Comparison of ENCODE assay signal across 8 cellular contexts in genomic region chr2:120344991-120345975, GRCh38. TPM values are rescaled to one million over a fixed set of nuclear protein-coding genes. Genes with fewer than 3 reads are reported as not detected.
A peak's percentile ranks its signal among the peaks of the same experiment; 100 is the strongest.
DNase-seq lines count a peak whose midpoint lies in the region; ATAC-seq and TF ChIP-seq lines count a peak whose summit lies in the region.

No MANE protein-coding gene starts in this region.

- H3K79me2 ChIP-seq in hepatocyte: no peaks in the 10 kb centered on the region

- peak overlapping the region; percentile 100 for H3K4me2 ChIP-seq in BLaER1
- H3K4me2 ChIP-seq in hepatocyte: peak overlapping the region; percentile 93

- H3K27ac ChIP-seq in BLaER1 (no peak overlapping the region), hepatocyte (no peak overlapping the region)

- H3K9me3 Mint-ChIP-seq in activated naive CD4-positive, alpha-beta T cell treated with anti-CD3 and anti-CD28 coated beads for 36 hours: no peaks in the 10 kb centered on the region

- no peak for TF ChIP-seq CTCF in hepatocyte (IDR thresholded peaks at IDR 0.05; ENCODE audit: poor library complexity)

- H3K36me3 Mint-ChIP-seq in activated naive CD4-positive, alpha-beta T cell treated with anti-CD3 and anti-CD28 coated beads for 36 hours (ENCODE audit: low read depth): no peaks in the 10 kb centered on the region

- peaks cover 13% of the 10 kb centered on the region for H3K4me1 Mint-ChIP-seq in activated naive CD4-positive, alpha-beta T cell treated with anti-CD3 and anti-CD28 coated beads for 36 hours (ENCODE audit: low read depth)

- H3K9me3 ChIP-seq in BLaER1 (no peaks in the 10 kb centered on the region), hepatocyte (ENCODE audit: low read depth) (no peaks in the 10 kb centered on the region)

- CTCF ChIA-PET in activated naive CD4-positive, alpha-beta T cell treated with anti-CD3 and anti-CD28 coated beads for 36 hours (lab: Charles Lee): interaction anchor here (0.6 to 2.5 kb wide), 5 partner anchors 37 to 336 kb away, joined by 5 to 16 read pairs (median 6); no protein-coding TSS in a partner anchor

- H3K27me3 Mint-ChIP-seq in activated naive CD4-positive, alpha-beta T cell treated with anti-CD3 and anti-CD28 coated beads for 36 hours (ENCODE audit: low read depth): peaks cover 56% of the 10 kb centered on the region

- peak; percentile 36 for ATAC-seq in HG02678 (IDR thresholded peaks at IDR 0.05; ENCODE audit: unreplicated experiment)
- no peak for ATAC-seq in GM18907 (IDR thresholded peaks at IDR 0.05; ENCODE audit: unreplicated experiment)

- H3K4me3 ChIP-seq in BLaER1: peak overlapping the region; percentile 76
- peak overlapping the region; percentile 52 for H3K4me3 ChIP-seq in hepatocyte

- peak overlapping the region; percentile 15 for H2AFZ ChIP-seq in hepatocyte

- no peaks in the 10 kb centered on the region for H3K9me2 ChIP-seq in hepatocyte (replicated peaks; ENCODE audit: insufficient read depth)

- intact Hi-C loops in activated naive CD4-positive, alpha-beta T cell treated with anti-CD3 and anti-CD28 coated beads for 36 hours (cut with micrococcal nuclease): loop anchor here (2.0 kb wide), 1 partner anchor 736 kb away; no protein-coding TSS in a partner anchor

- H4K20me1 ChIP-seq in BLaER1 (peaks cover 58% of the 10 kb centered on the region), hepatocyte (ENCODE audit: insufficient read depth, poor library complexity, severe bottlenecking) (no peaks in the 10 kb centered on the region)

- DNase-seq in activated naive CD4-positive, alpha-beta T cell treated with anti-CD3 and anti-CD28 coated beads for 36 hours: no peak
- DNase-seq in hepatocyte (ENCODE audit: low spot score) (peak; percentile 46), medulla oblongata (ENCODE audit: extremely low spot score) (no peak), DMS114 treated with DMSO at 0.1 percent for 48 hours (lab: John Stamatoyannopoulos, UW; ENCODE audit: unreplicated experiment) (no peak)
- DNase-seq in stimulated activated CD4-positive, alpha-beta T cell treated with anti-CD3 and anti-CD28 coated beads, Interleukin-4, amount 100 ng/mL, for 1 hour: peak; percentile 43

- no peak overlapping the region for H3K27ac Mint-ChIP-seq in activated naive CD4-positive, alpha-beta T cell treated with anti-CD3 and anti-CD28 coated beads for 36 hours

- peak overlapping the region; percentile 45; the same call in 1 of the 2 replicates for H3K9ac ChIP-seq in BLaER1

- H3K4me1 ChIP-seq in BLaER1: peaks cover 51% of the 10 kb centered on the region
- peaks cover 39% of the 10 kb centered on the region for H3K4me1 ChIP-seq in hepatocyte (ENCODE audit: insufficient read depth)

- 2% methylated on average over 51 of the region's 146 CpGs for WGBS in hepatocyte (ENCODE audit: low lambda C conversion rate, missing lambda C conversion rate)

- H3K27me3 ChIP-seq in BLaER1 (peaks cover 94% of the 10 kb centered on the region), hepatocyte (peaks cover 69% of the 10 kb centered on the region)

- H3K4me3 Mint-ChIP-seq in activated naive CD4-positive, alpha-beta T cell treated with anti-CD3 and anti-CD28 coated beads for 36 hours: peak overlapping the region; percentile 48

- H3K36me3 ChIP-seq in BLaER1: no peaks in the 10 kb centered on the region
- H3K36me3 ChIP-seq in hepatocyte (replicated peaks; ENCODE audit: insufficient read depth, low read depth): no peaks in the 10 kb centered on the region

RNA-seq across cellular contexts. Expression of gene INHBB, which starts 0.7 kb away (rescaled TPM):
- not detected for total RNA-seq in activated naive CD4-positive, alpha-beta T cell treated with anti-CD3 and anti-CD28 coated beads for 36 hours
- 4.4 and 6.6 TPM in 2 replicates for total RNA-seq in hepatocyte
- 1.3 and 2.7 TPM in 2 replicates for polyA plus RNA-seq in hepatocyte

Comparison
In these comparisons a context has a peak if more than half of its experiments do, and no peak if none do; other contexts are left out.
1. DNase-seq: peak in hepatocyte (single experiment) and stimulated activated CD4-positive, alpha-beta T cell treated with anti-CD3 and anti-CD28 coated beads, Interleukin-4, amount 100 ng/mL, for 1 hour (single experiment); none in activated naive CD4-positive, alpha-beta T cell treated with anti-CD3 and anti-CD28 coated beads for 36 hours (single experiment), medulla oblongata (single experiment) and DMS114 treated with DMSO at 0.1 percent for 48 hours (single experiment).